ENCODE assay signal across 1 cellular context in the genomic region with DNA sequence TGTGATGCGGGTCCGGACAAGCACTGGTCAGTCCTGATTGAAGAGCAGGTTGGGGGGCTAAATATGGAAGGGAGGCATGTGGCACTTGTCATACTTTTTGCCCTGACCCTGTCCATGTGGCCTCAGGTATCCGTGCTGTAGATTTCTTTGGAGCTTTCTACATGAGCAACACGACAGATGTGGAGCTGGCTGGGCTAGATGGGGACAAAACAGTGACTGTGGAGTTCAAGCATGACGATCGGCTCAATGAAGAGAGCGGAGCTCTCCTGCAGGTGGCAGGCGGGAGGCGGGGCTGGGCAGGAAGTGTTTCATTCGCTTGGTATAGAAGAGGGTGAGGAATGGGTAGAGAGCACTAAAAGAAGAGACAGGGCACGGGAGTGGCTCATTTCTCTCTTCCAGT.
TF ChIP-seq lines count a peak whose summit lies in the region.

No MANE protein-coding gene starts in this region.

TF ChIP-seq in GM23338, 12 proteins besides CTCF, POLR2A, EP300 and RAD21 (continued from another document):
- TF ChIP-seq REST (IDR thresholded peaks at IDR 0.05; ENCODE audit: unreplicated experiment) = no peak
- TF ChIP-seq EZH2 (IDR thresholded peaks at IDR 0.05; ENCODE audit: low read depth, unreplicated experiment) = no peak
- no peak for TF ChIP-seq POLR2AphosphoS5 (IDR thresholded peaks at IDR 0.05; ENCODE audit: low read depth)
- no peak for TF ChIP-seq JUNB (IDR thresholded peaks at IDR 0.05; ENCODE audit: unreplicated experiment)
- no peak for TF ChIP-seq NANOG (IDR thresholded peaks at IDR 0.05; ENCODE audit: borderline replicate concordance)
- no peak for TF ChIP-seq CREB1 (CRISPR knock-in tag; IDR thresholded peaks at IDR 0.05; ENCODE audit: low read depth)
- TF ChIP-seq, protein P1, sequence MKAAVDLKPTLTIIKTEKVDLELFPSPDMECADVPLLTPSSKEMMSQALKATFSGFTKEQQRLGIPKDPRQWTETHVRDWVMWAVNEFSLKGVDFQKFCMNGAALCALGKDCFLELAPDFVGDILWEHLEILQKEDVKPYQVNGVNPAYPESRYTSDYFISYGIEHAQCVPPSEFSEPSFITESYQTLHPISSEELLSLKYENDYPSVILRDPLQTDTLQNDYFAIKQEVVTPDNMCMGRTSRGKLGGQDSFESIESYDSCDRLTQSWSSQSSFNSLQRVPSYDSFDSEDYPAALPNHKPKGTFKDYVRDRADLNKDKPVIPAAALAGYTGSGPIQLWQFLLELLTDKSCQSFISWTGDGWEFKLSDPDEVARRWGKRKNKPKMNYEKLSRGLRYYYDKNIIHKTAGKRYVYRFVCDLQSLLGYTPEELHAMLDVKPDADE (IDR thresholded peaks at IDR 0.05) = no peak
- no peak for TF ChIP-seq ZNF331 (CRISPR knock-in tag; IDR thresholded peaks at IDR 0.05; ENCODE audit: low read depth)
- TF ChIP-seq STAT1 (IDR thresholded peaks at IDR 0.05; ENCODE audit: unreplicated experiment) = no peak
